In the genomic region with DNA sequence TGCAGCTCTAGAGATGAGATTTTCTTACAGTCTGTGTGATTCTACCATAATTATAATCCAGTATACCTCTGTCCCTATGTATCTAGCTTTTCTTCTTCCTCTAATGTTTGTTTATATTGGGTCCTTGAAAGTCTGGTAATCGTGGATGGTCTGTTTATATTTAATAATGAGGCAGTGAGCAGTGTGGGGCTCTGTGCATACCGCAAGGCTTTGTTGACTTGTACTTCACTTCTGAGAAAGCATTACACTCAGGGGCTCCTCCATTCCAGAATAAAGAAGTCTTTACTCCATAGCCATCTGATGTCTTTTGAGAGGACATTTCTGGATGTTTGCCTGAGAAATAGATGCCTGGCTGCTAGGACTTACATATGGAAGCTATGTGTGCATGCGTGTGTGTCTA, we compare ENCODE assay signal across 30 cellular contexts. TPM values are rescaled to one million over a fixed set of nuclear protein-coding genes. Genes with fewer than 3 reads are reported as not detected.
"Had no signal": no experiment of that assay in that cellular context is flagged by ENCODE, and none has a peak within 500 bp of the region (broad histone marks: within the 10 kb centered on the region; RNA-seq: fewer than 3 reads in every experiment).

No MANE protein-coding gene starts in this region.

- H3K36me3 Mint-ChIP-seq: activated CD4-positive, alpha-beta memory T cell treated with anti-CD3 and anti-CD28 coated beads for 36 hours; activated naive CD4-positive, alpha-beta T cell treated with anti-CD3 and anti-CD28 coated beads, Interleukin-2, amount 10 ng/mL, durations not matched to agents 7 days and 5 days; activated naive CD8-positive, alpha-beta T cell treated with anti-CD3 and anti-CD28 coated beads, Interleukin-2, amount 10 ng/mL, durations not matched to agents 7 days and 5 days had no signal

- ATAC-seq: gastroesophageal sphincter; left lung; lower lobe of right lung; mucosa of descending colon; natural killer cell treated with Interleukin-12 subunit alpha and Interleukin-12 subunit beta and Interleukin-15 and Interleukin-18, amount 100 ng/mL, for 72 hours; right lobe of liver; stimulated activated naive CD8-positive, alpha-beta T cell treated with anti-CD3 and anti-CD28 coated beads, Interleukin-15, Interleukin-2, amounts not matched to agents 100 U/mL and 50 U/mL, for 24 hours had no signal

- DNase-seq: activated CD4-positive, alpha-beta memory T cell treated with anti-CD3 and anti-CD28 coated beads for 36 hours; activated CD4-positive, alpha-beta T cell treated with anti-CD3 and anti-CD28 coated beads, Interleukin-2, amount 10 ng/mL, durations not matched to agents 24 days and 14 days; activated CD4-positive, CD25-positive, alpha-beta regulatory T cell treated with anti-CD3 and anti-CD28 coated beads, Interleukin-2, amount 50 U/mL, for 72 hours; activated CD8-positive, alpha-beta memory T cell treated with anti-CD3 and anti-CD28 coated beads, Interleukin-2, amount 50 U/mL, for 48 hours; activated gamma-delta T cell; activated naive CD4-positive, alpha-beta T cell treated with anti-CD3 and anti-CD28 coated beads, Interleukin-2, amount 10 ng/mL, durations not matched to agents 7 days and 5 days; activated naive CD8-positive, alpha-beta T cell treated with anti-CD3 and anti-CD28 coated beads, Interleukin-2, amount 10 ng/mL, durations not matched to agents 7 days and 5 days; activated T-cell treated with anti-CD3 and anti-CD28 coated beads, Interleukin-2, amount 50 U/mL, for 24 hours; amniotic stem cell; dorsolateral prefrontal cortex; effector memory CD4-positive, alpha-beta T cell; erythroblast; left lung; lower lobe of right lung; mesendoderm; mucosa of descending colon; ovary; right lobe of liver; stimulated activated CD4-positive, alpha-beta T cell treated with anti-CD3 and anti-CD28 coated beads, Interleukin-12 subunit alpha, Interleukin-12 subunit beta, amount 100 ng/mL, for 4 hours; stimulated activated CD4-positive, alpha-beta T cell treated with anti-CD3 and anti-CD28 coated beads, Interleukin-4, amount 100 ng/mL, for 1 hour; stimulated activated naive CD8-positive, alpha-beta T cell treated with anti-CD3 and anti-CD28 coated beads, Interleukin-15, Interleukin-2, amounts not matched to agents 100 U/mL and 50 U/mL, for 24 hours; SW 1271; T-helper 9 cell; testis; transverse colon had no signal

- H3K27me3 Mint-ChIP-seq: central memory CD8-positive, alpha-beta T cell; progenitor cell of endocrine pancreas had no signal

- H3K4me1 Mint-ChIP-seq: activated CD4-positive, alpha-beta T cell treated with anti-CD3 and anti-CD28 coated beads, Interleukin-2, amount 10 ng/mL, durations not matched to agents 24 days and 14 days; activated naive CD4-positive, alpha-beta T cell treated with anti-CD3 and anti-CD28 coated beads, Interleukin-2, amount 10 ng/mL, durations not matched to agents 7 days and 5 days; activated naive CD8-positive, alpha-beta T cell treated with anti-CD3 and anti-CD28 coated beads, Interleukin-2, amount 10 ng/mL, durations not matched to agents 7 days and 5 days; central memory CD8-positive, alpha-beta T cell had no signal

- H3K9me3 Mint-ChIP-seq: activated CD4-positive, alpha-beta T cell treated with anti-CD3 and anti-CD28 coated beads, Interleukin-2, amount 10 ng/mL, durations not matched to agents 24 days and 14 days; activated naive CD8-positive, alpha-beta T cell treated with anti-CD3 and anti-CD28 coated beads, Interleukin-2, amount 10 ng/mL, durations not matched to agents 7 days and 5 days had no signal

- H3K27ac Mint-ChIP-seq: activated CD4-positive, alpha-beta memory T cell treated with anti-CD3 and anti-CD28 coated beads for 36 hours; activated CD4-positive, alpha-beta T cell treated with anti-CD3 and anti-CD28 coated beads, Interleukin-2, amount 10 ng/mL, durations not matched to agents 24 days and 14 days; activated naive CD4-positive, alpha-beta T cell treated with anti-CD3 and anti-CD28 coated beads, Interleukin-2, amount 10 ng/mL, durations not matched to agents 7 days and 5 days; activated naive CD8-positive, alpha-beta T cell treated with anti-CD3 and anti-CD28 coated beads, Interleukin-2, amount 10 ng/mL, durations not matched to agents 7 days and 5 days; activated T-cell treated with anti-CD3 and anti-CD28 coated beads, Interleukin-2, amount 50 U/mL, for 24 hours; natural killer cell treated with Interleukin-12 subunit alpha and Interleukin-12 subunit beta and Interleukin-15 and Interleukin-18, amount 100 ng/mL, for 72 hours; progenitor cell of endocrine pancreas; T-helper 1 cell treated with Interleukin-12 subunit alpha and Interleukin-12 subunit beta and Interleukin-4 antibody, amounts not matched to agents 30 μg/mL and 1 μg/mL, for 36 hours had no signal

- H3K4me3 Mint-ChIP-seq: activated CD4-positive, alpha-beta memory T cell treated with anti-CD3 and anti-CD28 coated beads for 36 hours; activated CD4-positive, alpha-beta T cell treated with anti-CD3 and anti-CD28 coated beads, Interleukin-2, amount 10 ng/mL, durations not matched to agents 24 days and 14 days; activated naive CD4-positive, alpha-beta T cell treated with anti-CD3 and anti-CD28 coated beads, Interleukin-2, amount 10 ng/mL, durations not matched to agents 7 days and 5 days; activated naive CD8-positive, alpha-beta T cell treated with anti-CD3 and anti-CD28 coated beads, Interleukin-2, amount 10 ng/mL, durations not matched to agents 7 days and 5 days; activated T-cell treated with anti-CD3 and anti-CD28 coated beads, Interleukin-2, amount 50 U/mL, for 24 hours; central memory CD8-positive, alpha-beta T cell; natural killer cell treated with Interleukin-12 subunit alpha and Interleukin-12 subunit beta and Interleukin-15 and Interleukin-18, amount 100 ng/mL, for 72 hours; T-helper 1 cell treated with Interleukin-12 subunit alpha and Interleukin-12 subunit beta and Interleukin-4 antibody, amounts not matched to agents 30 μg/mL and 1 μg/mL, for 36 hours had no signal

RNA-seq across cellular contexts. Expression of gene MPDZ, which starts 4.5 kb away (rescaled TPM):
- total RNA-seq: activated CD4-positive, alpha-beta memory T cell treated with anti-CD3 and anti-CD28 coated beads for 36 hours; activated CD4-positive, alpha-beta T cell treated with anti-CD3 and anti-CD28 coated beads, Interleukin-2, amount 10 ng/mL, durations not matched to agents 24 days and 14 days; activated naive CD8-positive, alpha-beta T cell treated with anti-CD3 and anti-CD28 coated beads, Interleukin-2, amount 10 ng/mL, durations not matched to agents 7 days and 5 days; natural killer cell treated with Interleukin-12 subunit alpha and Interleukin-12 subunit beta and Interleukin-15 and Interleukin-18, amount 100 ng/mL, for 72 hours had no signal
